Comparison of ENCODE assay signal across 18 cellular contexts in the genomic region with DNA sequence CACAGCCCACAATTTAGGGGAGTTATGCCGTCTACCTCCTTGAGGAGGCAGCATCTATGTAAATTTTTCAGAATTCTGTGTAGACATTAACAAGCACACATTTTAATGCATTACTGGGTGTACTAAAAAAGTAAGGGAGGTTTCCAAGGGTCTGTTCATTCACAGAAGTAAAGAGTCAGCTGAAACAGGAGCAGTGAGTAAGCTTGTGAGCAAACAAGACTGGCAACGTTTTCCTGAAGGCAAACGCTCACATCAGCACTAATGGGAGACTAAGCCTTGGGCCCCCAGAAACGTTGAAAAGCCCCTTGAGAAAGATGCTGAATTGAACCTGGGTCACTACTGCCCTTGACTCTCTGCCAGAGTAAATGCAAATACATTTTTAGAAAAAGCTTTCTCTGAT. TPM values are rescaled to one million over a fixed set of nuclear protein-coding genes. Genes with fewer than 3 reads are reported as not detected.
A peak's percentile ranks its signal among the peaks of the same experiment; 100 is the strongest.
DNase-seq lines count a peak whose midpoint lies in the region; ATAC-seq and TF ChIP-seq lines count a peak whose summit lies in the region.
"Had no signal": no experiment of that assay in that cellular context is flagged by ENCODE, and none has a peak within 500 bp of the region (broad histone marks: within the 10 kb centered on the region; RNA-seq: fewer than 3 reads in every experiment).

No MANE protein-coding gene starts in this region.

- DNase-seq in GM23338 (ENCODE audit: low spot score): no peak
- DNase-seq in PC-3: peak; percentile 57
- no peak for DNase-seq in trophoblast cell
- DNase-seq in spleen: no peak
- DNase-seq in prostate gland (ENCODE audit: low spot score): no peak
- DNase-seq: AML-193; effector memory CD4-positive, alpha-beta T cell; MM.1S; NCI-H146; NCI-H69; SHP77 treated with DMSO at 0.1 percent for 48 hours; small intestine; stimulated activated CD4-positive, alpha-beta T cell treated with anti-CD3 and anti-CD28 coated beads, Interleukin-4, amount 100 ng/mL, for 1 hour had no signal

- H3K4me3 Mint-ChIP-seq in GM23338: no peak overlapping the region
- H3K4me3 Mint-ChIP-seq: neural crest cell had no signal

- peak overlapping the region; percentile 21 for H3K4ac ChIP-seq in trophoblast cell (ENCODE audit: low read depth, low read length)

- H2AFZ ChIP-seq in GM23338 (no peak overlapping the region), PC-3 (ENCODE audit: low read length) (no peak overlapping the region), trophoblast cell (ENCODE audit: insufficient read depth, low read length, poor library complexity) (no peak overlapping the region)

- no peak overlapping the region for H2AK5ac ChIP-seq in trophoblast cell (ENCODE audit: low read length)

- no CpG with 5 or more reads among the region's 4 CpGs for WGBS in trophoblast cell (ENCODE audit: extremely low coverage, insufficient coverage, insufficient read length)
- WGBS in spleen, 5 donors: 42 to 67% (median 61%) methylated on average over 4 of the region's 4 CpGs
- WGBS in prostate gland: 27% methylated on average over 4 of the region's 4 CpGs

- H3K27ac ChIP-seq in GM23338 (ENCODE audit: low read depth) (peak overlapping the region; percentile 86), PC-3 (ENCODE audit: low read length) (no peak overlapping the region), trophoblast cell (ENCODE audit: low read depth, low read length) (no peak overlapping the region), spleen (no peak overlapping the region), prostate gland (no peak overlapping the region)

- POLR2A ChIA-PET in PC-3 (lab: Charles Lee; ENCODE audit: unreplicated experiment): interaction anchor here (0.5 to 0.6 kb wide), 2 partner anchors 10 to 162 kb away, joined by 8 to 10 read pairs; no protein-coding TSS in a partner anchor

- no peak overlapping the region for H2BK12ac ChIP-seq in trophoblast cell (ENCODE audit: low read length)

- H3K23ac ChIP-seq in trophoblast cell (ENCODE audit: low read length): no peak overlapping the region

- H3K4me1 Mint-ChIP-seq in GM23338: peaks cover 6% of the 10 kb centered on the region

- no peaks in the 10 kb centered on the region for H3K9me3 ChIP-seq in PC-3 (ENCODE audit: low read length)
- no peaks in the 10 kb centered on the region for H3K9me3 ChIP-seq in trophoblast cell (ENCODE audit: insufficient read depth, low read depth, low read length)
- no peaks in the 10 kb centered on the region for H3K9me3 ChIP-seq in spleen
- no peaks in the 10 kb centered on the region for H3K9me3 ChIP-seq in prostate gland

- H3K79me2 ChIP-seq in GM23338 (replicated peaks; ENCODE audit: insufficient read depth) (peaks cover 98% of the 10 kb centered on the region), PC-3 (ENCODE audit: low read length) (peaks cover 97% of the 10 kb centered on the region), trophoblast cell (ENCODE audit: control insufficient read depth, insufficient read depth, low read length, poor library complexity) (no peaks in the 10 kb centered on the region)

- H3K4me2 ChIP-seq in GM23338 (no peak overlapping the region), PC-3 (ENCODE audit: low read length) (0 out of 2 replicates have a peak overlapping the region, but pooled peaks have one; percentile 11), trophoblast cell (ENCODE audit: low read length) (no peak overlapping the region)

- H3F3A ChIP-seq in GM23338 (replicated peaks; ENCODE audit: low read depth): no peaks in the 10 kb centered on the region; the same call in 1 of the 2 replicates
- no peaks in the 10 kb centered on the region for H3F3A ChIP-seq in PC-3 (ENCODE audit: low read length, unreplicated experiment)

- no peak for TF ChIP-seq POLR2A in spleen (IDR thresholded peaks at IDR 0.05)
- no peak for TF ChIP-seq POLR2A in prostate gland (IDR thresholded peaks at IDR 0.05)

- no peak overlapping the region for H4K8ac ChIP-seq in trophoblast cell (ENCODE audit: low read depth, low read length)

- no peak overlapping the region for H4K91ac ChIP-seq in trophoblast cell (ENCODE audit: low read depth, low read length)

- no peak overlapping the region for H2BK120ac ChIP-seq in trophoblast cell (ENCODE audit: insufficient read depth, low read length, poor library complexity)

- H3K4me3 ChIP-seq in GM23338 (no peak overlapping the region), PC-3 (ENCODE audit: low read length) (no peak overlapping the region), trophoblast cell (ENCODE audit: low read depth, low read length) (no peak overlapping the region), spleen (no peak overlapping the region), prostate gland (no peak overlapping the region)

- H4K20me1 ChIP-seq in GM23338 (replicated peaks; ENCODE audit: insufficient read depth) (peaks cover 25% of the 10 kb centered on the region), PC-3 (ENCODE audit: low read length) (peaks cover 19% of the 10 kb centered on the region)

- H3K9me2 ChIP-seq in GM23338 (ENCODE audit: insufficient read depth) (no peaks in the 10 kb centered on the region), PC-3 (replicated peaks; ENCODE audit: low read length) (no peaks in the 10 kb centered on the region)

- H3K9ac ChIP-seq in PC-3 (ENCODE audit: low read length): no peak overlapping the region
- no peak overlapping the region for H3K9ac ChIP-seq in trophoblast cell (ENCODE audit: low read length)

- no peak for TF ChIP-seq CTCF in GM23338 (conservative IDR thresholded peaks at IDR 0.05; ENCODE audit: low read depth in 2 of 2)
- TF ChIP-seq CTCF in PC-3 (conservative IDR thresholded peaks at IDR 0.05; ENCODE audit: low read depth, low read length): no peak
- no peak for TF ChIP-seq CTCF in spleen (IDR thresholded peaks at IDR 0.05 in 8 of 11, conservative IDR thresholded peaks at IDR 0.05 in 3 of 11)
- no peak for TF ChIP-seq CTCF in prostate gland (IDR thresholded peaks at IDR 0.05)

- H3K27ac Mint-ChIP-seq in GM23338: 0 out of 2 replicates have a peak overlapping the region, but pooled peaks have one; percentile 5

- H3K27me3 ChIP-seq in GM23338 (ENCODE audit: insufficient read depth): no peaks in the 10 kb centered on the region
- no peaks in the 10 kb centered on the region for H3K27me3 ChIP-seq in PC-3 (ENCODE audit: low read length)
- no peaks in the 10 kb centered on the region for H3K27me3 ChIP-seq in trophoblast cell (ENCODE audit: insufficient read depth, low read length)
- no peaks in the 10 kb centered on the region for H3K27me3 ChIP-seq in spleen (replicated peaks in 1 of 7)
- no peaks in the 10 kb centered on the region for H3K27me3 ChIP-seq in prostate gland (replicated peaks; ENCODE audit: insufficient read depth)

- no peaks in the 10 kb centered on the region for H3K9me3 Mint-ChIP-seq in GM23338
- H3K9me3 Mint-ChIP-seq: IgD-negative memory B cell, neural crest cell had no signal

- peaks cover 3% of the 10 kb centered on the region; the same call in 1 of the 3 replicates for H3K36me3 Mint-ChIP-seq in GM23338 (ENCODE audit: low read depth)

- no peak overlapping the region for H3K14ac ChIP-seq in trophoblast cell (ENCODE audit: low read length)

- ATAC-seq in GM23338 (no peak), PC-3 (peak; percentile 91), esophagus mucosa (peak; percentile 48), GM18870 (IDR thresholded peaks at IDR 0.05; ENCODE audit: unreplicated experiment) (no peak)
- ATAC-seq: left lobe of liver had no signal

- no peak overlapping the region for H2BK5ac ChIP-seq in trophoblast cell (ENCODE audit: low read depth, low read length, poor library complexity)

- CTCF ChIA-PET in PC-3 (lab: Charles Lee): no interaction called here

- H3K4me1 ChIP-seq in GM23338 (ENCODE audit: insufficient read depth): no peaks in the 10 kb centered on the region; the same call in 1 of the 2 replicates
- peaks cover 12% of the 10 kb centered on the region for H3K4me1 ChIP-seq in PC-3 (ENCODE audit: insufficient read depth, low read length)
- no peaks in the 10 kb centered on the region for H3K4me1 ChIP-seq in trophoblast cell (ENCODE audit: control insufficient read depth in 1 of 2, insufficient read depth in 2 of 2, low read length in 2 of 2)
- peaks cover 0 to 71% (median 32%) of the 10 kb centered on the region in 6 donors for H3K4me1 ChIP-seq in spleen
- no peaks in the 10 kb centered on the region for H3K4me1 ChIP-seq in prostate gland (replicated peaks)

- peaks cover 5% of the 10 kb centered on the region for H3K27me3 Mint-ChIP-seq in GM23338 (ENCODE audit: insufficient read depth, low read depth, poor library complexity)
- H3K27me3 Mint-ChIP-seq: IgD-negative memory B cell had no signal

- H3K79me1 ChIP-seq in trophoblast cell (ENCODE audit: low read length): no peaks in the 10 kb centered on the region

- no peaks in the 10 kb centered on the region for H3K36me3 ChIP-seq in GM23338 (ENCODE audit: insufficient read depth)
- no peaks in the 10 kb centered on the region for H3K36me3 ChIP-seq in PC-3 (ENCODE audit: low read depth, low read length)
- no peaks in the 10 kb centered on the region for H3K36me3 ChIP-seq in trophoblast cell (ENCODE audit: control insufficient read depth in 1 of 2, insufficient read depth in 2 of 2, low read length in 2 of 2)
- H3K36me3 ChIP-seq in spleen: peaks cover 0 to 8% (median 0%) of the 10 kb centered on the region in 6 donors
- no peaks in the 10 kb centered on the region for H3K36me3 ChIP-seq in prostate gland

- BruUV-seq in PC-3 (replicated peaks; lab: Mats Ljungman, UMichigan): no TSS peak

- intact Hi-C loops in PC-3 (cut with micrococcal nuclease): no loop called here
- intact Hi-C loops in spleen (cut with DNase I; ENCODE audit: low total_unique reads): no loop called here
- intact Hi-C loops in prostate gland (cut with DNase I): no loop called here

- H4K12ac ChIP-seq in trophoblast cell (ENCODE audit: low read depth, low read length): no peak overlapping the region

- H3K18ac ChIP-seq in trophoblast cell (ENCODE audit: low read length): no peak overlapping the region

RNA-seq across cellular contexts. Expression of a gene that starts 25.7 kb away (rescaled TPM):
- total RNA-seq in GM23338 (2014; rRNA removed; shearing (Covaris generic)): 18.0 and 20.4 TPM in 2 replicates
- polyA plus RNA-seq in GM23338 (2016; fragmentation: Nextera tagmentation; extraction: Ambion mirVana): 12.7 and 16.8 TPM in 2 replicates
- total RNA-seq in PC-3 (2014; rRNA removed): 12.5 and 12.6 TPM in 2 replicates
- total RNA-seq in esophagus mucosa: 17.9 TPM
- polyA plus RNA-seq in trophoblast cell (2013): 20.1 and 20.3 TPM in 2 replicates
- 10 to 100 TPM; 23.8 to 42.4 (median 32.8) TPM for total RNA-seq in spleen
- polyA plus RNA-seq in spleen: 1 to 10 TPM; 3.8 to 7.4 (median 4.3) TPM
- total RNA-seq in prostate gland: 10 to 100 TPM; 20.6 to 31.4 TPM

Comparison
In these comparisons a context has a peak if more than half of its experiments do, and no peak if none do; other contexts are left out.
1. ATAC-seq: peak in PC-3 (single experiment) and esophagus mucosa (single experiment); none in GM23338 (single experiment) and GM18870 (single experiment).